Comparison of ENCODE assay signal across 13 cellular contexts in genomic region chr1:3460653-3461237, GRCh38. TPM values are rescaled to one million over a fixed set of nuclear protein-coding genes. Genes with fewer than 3 reads are reported as not detected.
A peak's percentile ranks its signal among the peaks of the same experiment; 100 is the strongest.
DNase-seq lines count a peak whose midpoint lies in the region; TF ChIP-seq lines count a peak whose summit lies in the region.
"Had no signal": no experiment of that assay in that cellular context is flagged by ENCODE, and none has a peak within 500 bp of the region (broad histone marks: within the 10 kb centered on the region; RNA-seq: fewer than 3 reads in every experiment).

No MANE protein-coding gene starts in this region.

- no peak overlapping the region for H3K27ac Mint-ChIP-seq in CD8-positive, alpha-beta memory T cell
- no peak overlapping the region for H3K27ac Mint-ChIP-seq in activated CD4-positive, alpha-beta T cell treated with anti-CD3 and anti-CD28 coated beads, Interleukin-2, amount 10 ng/mL, durations not matched to agents 24 days and 14 days

- no peaks in the 10 kb centered on the region for H3K9me3 Mint-ChIP-seq in CD8-positive, alpha-beta memory T cell
- no peaks in the 10 kb centered on the region for H3K9me3 Mint-ChIP-seq in activated CD4-positive, alpha-beta T cell treated with anti-CD3 and anti-CD28 coated beads, Interleukin-2, amount 10 ng/mL, durations not matched to agents 24 days and 14 days

- peak overlapping the region; percentile 56 for H3K4me2 ChIP-seq in smooth muscle cell

- H4K20me1 ChIP-seq in smooth muscle cell (ENCODE audit: low read depth) = no peaks in the 10 kb centered on the region

- H3K27me3 Mint-ChIP-seq in CD8-positive, alpha-beta memory T cell = peaks cover 0 to under 1% of the 10 kb centered on the region in 2 donors
- peaks cover under 1% of the 10 kb centered on the region for H3K27me3 Mint-ChIP-seq in activated CD4-positive, alpha-beta T cell treated with anti-CD3 and anti-CD28 coated beads, Interleukin-2, amount 10 ng/mL, durations not matched to agents 24 days and 14 days

- no peak overlapping the region for H3K4me3 Mint-ChIP-seq in CD8-positive, alpha-beta memory T cell
- H3K4me3 Mint-ChIP-seq in activated CD4-positive, alpha-beta T cell treated with anti-CD3 and anti-CD28 coated beads, Interleukin-2, amount 10 ng/mL, durations not matched to agents 24 days and 14 days = no peak overlapping the region

- DNase-seq in dermis microvascular lymphatic vessel endothelial cell (ENCODE audit: low read depth in 2 of 2) (peak; percentile 51), left kidney (ENCODE audit: low read depth, low spot score) (peak; percentile 89), smooth muscle cell (lab: John Stamatoyannopoulos, UW; ENCODE audit: unreplicated experiment) (no peak), erythroblast (lab: John Stamatoyannopoulos, UW) (no peak), superior temporal gyrus (ENCODE audit: extremely low spot score) (no peak)
- no peak for DNase-seq in CD8-positive, alpha-beta memory T cell
- DNase-seq in activated CD4-positive, alpha-beta T cell treated with anti-CD3 and anti-CD28 coated beads, Interleukin-2, amount 10 ng/mL, durations not matched to agents 24 days and 14 days = no peak
- DNase-seq: COR-L47, NCI-H2227 treated with DMSO at 0.1 percent for 48 hours, sigmoid colon had no signal

- H3K36me3 ChIP-seq in HUES6 (ENCODE audit: control insufficient read depth, insufficient read depth, low read length) (peaks cover 12% of the 10 kb centered on the region), smooth muscle cell (ENCODE audit: low read depth) (no peaks in the 10 kb centered on the region)
- H3K36me3 ChIP-seq in CD8-positive, alpha-beta memory T cell (ENCODE audit: insufficient read depth, low read length) = no peaks in the 10 kb centered on the region
- H3K36me3 ChIP-seq: HAP-1, lower lobe of right lung, sigmoid colon had no signal

- H3K27me3 ChIP-seq in HUES6 (ENCODE audit: control insufficient read depth, insufficient read depth, low read length) (no peaks in the 10 kb centered on the region), smooth muscle cell (ENCODE audit: low read depth) (no peaks in the 10 kb centered on the region)
- no peaks in the 10 kb centered on the region for H3K27me3 ChIP-seq in CD8-positive, alpha-beta memory T cell (ENCODE audit: insufficient read depth, low read length, poor library complexity, severe bottlenecking)

- intact Hi-C loops in activated CD4-positive, alpha-beta T cell treated with anti-CD3 and anti-CD28 coated beads, Interleukin-2, amount 10 ng/mL, durations not matched to agents 24 days and 14 days (cut with micrococcal nuclease) = no loop called here

- H3K79me2 ChIP-seq in smooth muscle cell (ENCODE audit: low read depth) = no peaks in the 10 kb centered on the region

- H3K4me1 ChIP-seq in HUES6 (ENCODE audit: control insufficient read depth, insufficient read depth, low read length) = peaks cover 23% of the 10 kb centered on the region; the same call in 1 of the 2 replicates
- H3K4me1 ChIP-seq in smooth muscle cell (ENCODE audit: low read depth) = peaks cover 8% of the 10 kb centered on the region
- no peaks in the 10 kb centered on the region for H3K4me1 ChIP-seq in CD8-positive, alpha-beta memory T cell (ENCODE audit: insufficient read depth, low read length)
- H3K4me1 ChIP-seq: HAP-1, lower lobe of right lung, sigmoid colon had no signal

- peaks cover 9% of the 10 kb centered on the region for H3F3A ChIP-seq in smooth muscle cell (ENCODE audit: low read depth)

- H3K4me1 Mint-ChIP-seq in CD8-positive, alpha-beta memory T cell = peaks cover 0 to under 1% (median 0%) of the 10 kb centered on the region in 3 donors
- H3K4me1 Mint-ChIP-seq in activated CD4-positive, alpha-beta T cell treated with anti-CD3 and anti-CD28 coated beads, Interleukin-2, amount 10 ng/mL, durations not matched to agents 24 days and 14 days = no peaks in the 10 kb centered on the region

- 0 out of 2 replicates have a peak overlapping the region, but pooled peaks have one; percentile 13 for H3K27ac ChIP-seq in HUES6 (ENCODE audit: low read depth, low read length)
- peak overlapping the region; percentile 75 for H3K27ac ChIP-seq in smooth muscle cell (ENCODE audit: low read depth)
- no peak overlapping the region for H3K27ac ChIP-seq in CD8-positive, alpha-beta memory T cell (ENCODE audit: low read depth, low read length)
- H3K27ac ChIP-seq: lower lobe of right lung had no signal

- peak overlapping the region; percentile 25 for H3K9ac ChIP-seq in HUES6 (ENCODE audit: low read length)
- H3K9ac ChIP-seq in smooth muscle cell (ENCODE audit: low read depth) = peak overlapping the region; percentile 42

- POLR2A ChIA-PET in CD8-positive, alpha-beta memory T cell (lab: Charles Lee) = no interaction called here

- H2AFZ ChIP-seq in smooth muscle cell (ENCODE audit: low read depth) = no peak overlapping the region

- H3K4me3 ChIP-seq in HUES6 (ENCODE audit: low read depth, low read length) = no peak overlapping the region
- no peak overlapping the region for H3K4me3 ChIP-seq in smooth muscle cell
- H3K4me3 ChIP-seq in CD8-positive, alpha-beta memory T cell (ENCODE audit: low read length) = no peak overlapping the region
- H3K4me3 ChIP-seq: HAP-1, lower lobe of right lung, sigmoid colon had no signal

- H3K9me3 ChIP-seq in HUES6 (ENCODE audit: control insufficient read depth, insufficient read depth, low read depth, low read length) (no peaks in the 10 kb centered on the region), smooth muscle cell (replicated peaks; ENCODE audit: low read depth) (no peaks in the 10 kb centered on the region)
- no peaks in the 10 kb centered on the region for H3K9me3 ChIP-seq in CD8-positive, alpha-beta memory T cell (ENCODE audit: low read length)
- H3K9me3 ChIP-seq: HAP-1, lower lobe of right lung, sigmoid colon had no signal

- CTCF ChIA-PET in CD8-positive, alpha-beta memory T cell (lab: Charles Lee) = no interaction called here

- no peaks in the 10 kb centered on the region for H3K36me3 Mint-ChIP-seq in CD8-positive, alpha-beta memory T cell
- H3K36me3 Mint-ChIP-seq in activated CD4-positive, alpha-beta T cell treated with anti-CD3 and anti-CD28 coated beads, Interleukin-2, amount 10 ng/mL, durations not matched to agents 24 days and 14 days (ENCODE audit: low read depth) = no peaks in the 10 kb centered on the region

- TF ChIP-seq POLR2A in erythroblast (IDR thresholded peaks at IDR 0.05; ENCODE audit: low read length) = no peak

- no peak for TF ChIP-seq CTCF in smooth muscle cell (IDR thresholded peaks at IDR 0.05; ENCODE audit: borderline replicate concordance, insufficient read depth, poor library complexity, severe bottlenecking)

- WGBS in smooth muscle cell (ENCODE audit: low lambda C conversion rate) = 17% methylated on average over 17 of the region's 17 CpGs

RNA-seq across cellular contexts. Expression of gene ARHGEF16, which starts 6.3 kb away (rescaled TPM):
- total RNA-seq in dermis microvascular lymphatic vessel endothelial cell (0.39 and 0.76 TPM in 2 replicates), smooth muscle cell (5.0 and 6.9 TPM in 2 replicates)
- polyA plus RNA-seq in smooth muscle cell = 4.6 and 9.6 TPM in 2 replicates
- total RNA-seq in CD8-positive, alpha-beta memory T cell = not detected
- polyA plus RNA-seq in CD8-positive, alpha-beta memory T cell = 0.06 TPM
- not detected in 2 replicates for total RNA-seq in activated CD4-positive, alpha-beta T cell treated with anti-CD3 and anti-CD28 coated beads, Interleukin-2, amount 10 ng/mL, durations not matched to agents 24 days and 14 days

Comparison
In these comparisons a context has a peak if more than half of its experiments do, and no peak if none do; other contexts are left out.
1. DNase-seq: peak in dermis microvascular lymphatic vessel endothelial cell (2 of 2) and left kidney (single experiment); none in smooth muscle cell (single experiment), erythroblast (0 of 2), CD8-positive, alpha-beta memory T cell (0 of 5), activated CD4-positive, alpha-beta T cell treated with anti-CD3 and anti-CD28 coated beads, Interleukin-2, amount 10 ng/mL, durations not matched to agents 24 days and 14 days (single experiment) and superior temporal gyrus (single experiment).